1 cellular context compared by ENCODE assay signal in the genomic region with DNA sequence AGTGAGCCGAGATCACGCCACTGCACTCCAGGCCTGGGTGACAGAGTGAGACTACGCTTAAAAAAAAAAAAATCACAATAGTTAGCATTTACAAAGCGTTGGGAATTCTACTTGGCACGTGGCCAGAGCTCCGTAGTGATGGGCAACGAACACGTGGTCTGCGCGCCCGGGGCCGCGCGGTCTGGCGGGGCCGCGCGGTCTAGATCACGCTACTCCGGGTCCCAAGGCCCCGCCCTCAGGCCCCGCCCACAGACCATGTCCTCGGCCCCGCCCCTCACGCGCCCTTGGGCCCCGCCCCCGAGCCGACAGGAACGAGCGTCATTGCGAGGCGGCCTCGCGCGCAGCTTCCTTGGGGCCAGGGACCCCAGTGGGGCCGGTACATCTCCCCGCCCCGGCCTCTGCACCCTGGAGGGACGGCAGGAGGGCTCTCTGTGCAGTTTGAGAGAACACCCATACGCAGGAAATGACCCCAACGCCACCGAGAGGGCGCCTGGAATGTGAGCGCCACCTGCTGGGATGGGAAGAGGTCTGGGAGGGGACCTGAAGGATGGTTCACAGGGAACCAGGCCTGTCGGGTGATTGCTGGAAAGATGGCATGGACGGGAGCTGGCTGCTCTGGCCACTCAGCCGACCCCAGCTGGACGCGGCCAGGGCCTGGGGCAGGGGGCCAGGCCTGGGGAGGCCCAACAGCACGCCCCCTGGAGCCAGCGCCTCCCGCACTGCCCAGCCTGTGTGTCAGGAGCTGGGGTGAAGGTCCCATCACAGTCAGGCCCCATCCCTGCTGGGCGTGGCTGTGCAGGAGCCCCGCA.
TF ChIP-seq lines count a peak whose summit lies in the region.

No MANE protein-coding gene starts in this region.

TF ChIP-seq in K562, 482 proteins besides CTCF, POLR2A, EP300 and RAD21 (continued from another document and continues in another):
- TF ChIP-seq, protein P1, sequence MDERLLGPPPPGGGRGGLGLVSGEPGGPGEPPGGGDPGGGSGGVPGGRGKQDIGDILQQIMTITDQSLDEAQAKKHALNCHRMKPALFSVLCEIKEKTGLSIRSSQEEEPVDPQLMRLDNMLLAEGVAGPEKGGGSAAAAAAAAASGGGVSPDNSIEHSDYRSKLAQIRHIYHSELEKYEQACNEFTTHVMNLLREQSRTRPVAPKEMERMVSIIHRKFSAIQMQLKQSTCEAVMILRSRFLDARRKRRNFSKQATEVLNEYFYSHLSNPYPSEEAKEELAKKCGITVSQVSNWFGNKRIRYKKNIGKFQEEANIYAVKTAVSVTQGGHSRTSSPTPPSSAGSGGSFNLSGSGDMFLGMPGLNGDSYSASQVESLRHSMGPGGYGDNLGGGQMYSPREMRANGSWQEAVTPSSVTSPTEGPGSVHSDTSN (CRISPR knock-in tag; IDR thresholded peaks at IDR 0.05; ENCODE audit: low read depth) = no peak
- TF ChIP-seq, protein P1 (tag; conservative IDR thresholded peaks at IDR 0.05; ENCODE audit: low read depth) = no peak
- TF ChIP-seq FOXK2 (conservative IDR thresholded peaks at IDR 0.05 in 1 of 2, IDR thresholded peaks at IDR 0.05 in 1 of 2; ENCODE audit: low read depth in 2 of 2) = no peak; a peak in 1 of 4 replicates
- peak; percentile 21 to 73; a peak in 2 of 4 replicates for TF ChIP-seq SIN3A (IDR thresholded peaks at IDR 0.05; ENCODE audit: borderline replicate concordance in 2 of 2, control insufficient read depth in 1 of 2, low read depth in 2 of 2, low read length in 2 of 2)
- TF ChIP-seq ZNF146 (CRISPR knock-in tag; IDR thresholded peaks at IDR 0.05; ENCODE audit: unreplicated experiment) = no peak
- TF ChIP-seq, protein P2, sequence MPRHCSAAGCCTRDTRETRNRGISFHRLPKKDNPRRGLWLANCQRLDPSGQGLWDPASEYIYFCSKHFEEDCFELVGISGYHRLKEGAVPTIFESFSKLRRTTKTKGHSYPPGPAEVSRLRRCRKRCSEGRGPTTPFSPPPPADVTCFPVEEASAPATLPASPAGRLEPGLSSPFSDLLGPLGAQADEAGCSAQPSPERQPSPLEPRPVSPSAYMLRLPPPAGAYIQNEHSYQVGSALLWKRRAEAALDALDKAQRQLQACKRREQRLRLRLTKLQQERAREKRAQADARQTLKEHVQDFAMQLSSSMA (CRISPR knock-in tag; IDR thresholded peaks at IDR 0.05) = peak; percentile 36; the same call in 1 of the 2 replicates
- TF ChIP-seq TAF9B (IDR thresholded peaks at IDR 0.05; ENCODE audit: partially characterized antibody) = no peak
- TF ChIP-seq HDAC3 (IDR thresholded peaks at IDR 0.05; ENCODE audit: borderline replicate concordance, partially characterized antibody) = no peak
- TF ChIP-seq XRCC4 (IDR thresholded peaks at IDR 0.05; ENCODE audit: extremely low read depth, insufficient read depth, insufficient read length) = no peak
- no peak for TF ChIP-seq BCOR (IDR thresholded peaks at IDR 0.05)
- TF ChIP-seq ADNP (tag; IDR thresholded peaks at IDR 0.05) = no peak
- no peak for TF ChIP-seq ZSCAN29 (IDR thresholded peaks at IDR 0.05)
- TF ChIP-seq MTA1 (IDR thresholded peaks at IDR 0.05; ENCODE audit: borderline replicate concordance) = no peak
- no peak for TF ChIP-seq ZNF23 (CRISPR knock-in tag; IDR thresholded peaks at IDR 0.05)
- TF ChIP-seq ARID2 (IDR thresholded peaks at IDR 0.05) = no peak
- TF ChIP-seq ZNF431 (CRISPR knock-in tag; IDR thresholded peaks at IDR 0.05) = no peak; the same call in 1 of the 2 replicates
- 0 out of 2 replicates have a peak, but pooled peaks have one; percentile 7 for TF ChIP-seq SOX6 (IDR thresholded peaks at IDR 0.05)
- TF ChIP-seq POLR3G (IDR thresholded peaks at IDR 0.05; ENCODE audit: extremely low read depth, insufficient read length, insufficient replicate concordance) = no peak
- TF ChIP-seq KDM2B (CRISPR knock-in tag; IDR thresholded peaks at IDR 0.05) = no peak
- peak; percentile 87 for TF ChIP-seq L3MBTL2 (IDR thresholded peaks at IDR 0.05)
- TF ChIP-seq, protein P3, sequence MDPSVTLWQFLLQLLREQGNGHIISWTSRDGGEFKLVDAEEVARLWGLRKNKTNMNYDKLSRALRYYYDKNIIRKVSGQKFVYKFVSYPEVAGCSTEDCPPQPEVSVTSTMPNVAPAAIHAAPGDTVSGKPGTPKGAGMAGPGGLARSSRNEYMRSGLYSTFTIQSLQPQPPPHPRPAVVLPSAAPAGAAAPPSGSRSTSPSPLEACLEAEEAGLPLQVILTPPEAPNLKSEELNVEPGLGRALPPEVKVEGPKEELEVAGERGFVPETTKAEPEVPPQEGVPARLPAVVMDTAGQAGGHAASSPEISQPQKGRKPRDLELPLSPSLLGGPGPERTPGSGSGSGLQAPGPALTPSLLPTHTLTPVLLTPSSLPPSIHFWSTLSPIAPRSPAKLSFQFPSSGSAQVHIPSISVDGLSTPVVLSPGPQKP (CRISPR knock-in tag; IDR thresholded peaks at IDR 0.05) = no peak
- TF ChIP-seq, protein P4, sequence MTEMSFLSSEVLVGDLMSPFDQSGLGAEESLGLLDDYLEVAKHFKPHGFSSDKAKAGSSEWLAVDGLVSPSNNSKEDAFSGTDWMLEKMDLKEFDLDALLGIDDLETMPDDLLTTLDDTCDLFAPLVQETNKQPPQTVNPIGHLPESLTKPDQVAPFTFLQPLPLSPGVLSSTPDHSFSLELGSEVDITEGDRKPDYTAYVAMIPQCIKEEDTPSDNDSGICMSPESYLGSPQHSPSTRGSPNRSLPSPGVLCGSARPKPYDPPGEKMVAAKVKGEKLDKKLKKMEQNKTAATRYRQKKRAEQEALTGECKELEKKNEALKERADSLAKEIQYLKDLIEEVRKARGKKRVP (CRISPR knock-in tag; IDR thresholded peaks at IDR 0.05) = no peak
- TF ChIP-seq ZKSCAN3 (CRISPR knock-in tag; IDR thresholded peaks at IDR 0.05) = no peak
- no peak for TF ChIP-seq ASH1L (IDR thresholded peaks at IDR 0.05; ENCODE audit: borderline replicate concordance, low read depth, partially characterized antibody)
- peak; percentile 84; the same call in 1 of the 2 replicates for TF ChIP-seq ZBTB7A (IDR thresholded peaks at IDR 0.05; ENCODE audit: borderline replicate concordance, control insufficient read depth, low read depth, low read length)
- peak; percentile 76 to 80 for TF ChIP-seq NRF1 (conservative IDR thresholded peaks at IDR 0.05 in 1 of 2, IDR thresholded peaks at IDR 0.05 in 1 of 2)
- TF ChIP-seq, protein P5, sequence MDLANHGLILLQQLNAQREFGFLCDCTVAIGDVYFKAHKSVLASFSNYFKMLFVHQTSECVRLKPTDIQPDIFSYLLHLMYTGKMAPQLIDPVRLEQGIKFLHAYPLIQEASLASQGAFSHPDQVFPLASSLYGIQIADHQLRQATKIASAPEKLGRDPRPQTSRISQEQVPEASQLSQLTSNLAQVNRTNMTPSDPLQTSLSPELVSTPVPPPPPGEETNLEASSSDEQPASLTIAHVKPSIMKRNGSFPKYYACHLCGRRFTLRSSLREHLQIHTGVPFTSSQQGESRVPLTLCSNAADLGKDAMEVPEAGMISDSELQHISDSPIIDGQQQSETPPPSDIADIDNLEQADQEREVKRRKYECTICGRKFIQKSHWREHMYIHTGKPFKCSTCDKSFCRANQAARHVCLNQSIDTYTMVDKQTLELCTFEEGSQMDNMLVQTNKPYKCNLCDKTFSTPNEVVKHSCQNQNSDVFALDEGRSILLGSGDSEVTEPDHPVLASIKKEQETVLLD (IDR thresholded peaks at IDR 0.05) = no peak; the same call in 1 of the 2 replicates
- TF ChIP-seq, protein P6, sequence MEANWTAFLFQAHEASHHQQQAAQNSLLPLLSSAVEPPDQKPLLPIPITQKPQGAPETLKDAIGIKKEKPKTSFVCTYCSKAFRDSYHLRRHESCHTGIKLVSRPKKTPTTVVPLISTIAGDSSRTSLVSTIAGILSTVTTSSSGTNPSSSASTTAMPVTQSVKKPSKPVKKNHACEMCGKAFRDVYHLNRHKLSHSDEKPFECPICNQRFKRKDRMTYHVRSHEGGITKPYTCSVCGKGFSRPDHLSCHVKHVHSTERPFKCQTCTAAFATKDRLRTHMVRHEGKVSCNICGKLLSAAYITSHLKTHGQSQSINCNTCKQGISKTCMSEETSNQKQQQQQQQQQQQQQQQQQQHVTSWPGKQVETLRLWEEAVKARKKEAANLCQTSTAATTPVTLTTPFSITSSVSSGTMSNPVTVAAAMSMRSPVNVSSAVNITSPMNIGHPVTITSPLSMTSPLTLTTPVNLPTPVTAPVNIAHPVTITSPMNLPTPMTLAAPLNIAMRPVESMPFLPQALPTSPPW (CRISPR knock-in tag; IDR thresholded peaks at IDR 0.05) = peak; percentile 70
- TF ChIP-seq, protein P7, sequence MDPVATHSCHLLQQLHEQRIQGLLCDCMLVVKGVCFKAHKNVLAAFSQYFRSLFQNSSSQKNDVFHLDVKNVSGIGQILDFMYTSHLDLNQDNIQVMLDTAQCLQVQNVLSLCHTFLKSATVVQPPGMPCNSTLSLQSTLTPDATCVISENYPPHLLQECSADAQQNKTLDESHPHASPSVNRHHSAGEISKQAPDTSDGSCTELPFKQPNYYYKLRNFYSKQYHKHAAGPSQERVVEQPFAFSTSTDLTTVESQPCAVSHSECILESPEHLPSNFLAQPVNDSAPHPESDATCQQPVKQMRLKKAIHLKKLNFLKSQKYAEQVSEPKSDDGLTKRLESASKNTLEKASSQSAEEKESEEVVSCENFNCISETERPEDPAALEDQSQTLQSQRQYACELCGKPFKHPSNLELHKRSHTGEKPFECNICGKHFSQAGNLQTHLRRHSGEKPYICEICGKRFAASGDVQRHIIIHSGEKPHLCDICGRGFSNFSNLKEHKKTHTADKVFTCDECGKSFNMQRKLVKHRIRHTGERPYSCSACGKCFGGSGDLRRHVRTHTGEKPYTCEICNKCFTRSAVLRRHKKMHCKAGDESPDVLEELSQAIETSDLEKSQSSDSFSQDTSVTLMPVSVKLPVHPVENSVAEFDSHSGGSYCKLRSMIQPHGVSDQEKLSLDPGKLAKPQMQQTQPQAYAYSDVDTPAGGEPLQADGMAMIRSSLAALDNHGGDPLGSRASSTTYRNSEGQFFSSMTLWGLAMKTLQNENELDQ (CRISPR knock-in tag; IDR thresholded peaks at IDR 0.05; ENCODE audit: borderline replicate concordance) = peak; percentile 82; the same call in 1 of the 2 replicates
- TF ChIP-seq CBFA2T2 (conservative IDR thresholded peaks at IDR 0.05) = 0 out of 2 replicates have a peak, but pooled peaks have one; percentile 7
- TF ChIP-seq ZNF134 (CRISPR knock-in tag; conservative IDR thresholded peaks at IDR 0.05) = no peak
- TF ChIP-seq, protein P8, sequence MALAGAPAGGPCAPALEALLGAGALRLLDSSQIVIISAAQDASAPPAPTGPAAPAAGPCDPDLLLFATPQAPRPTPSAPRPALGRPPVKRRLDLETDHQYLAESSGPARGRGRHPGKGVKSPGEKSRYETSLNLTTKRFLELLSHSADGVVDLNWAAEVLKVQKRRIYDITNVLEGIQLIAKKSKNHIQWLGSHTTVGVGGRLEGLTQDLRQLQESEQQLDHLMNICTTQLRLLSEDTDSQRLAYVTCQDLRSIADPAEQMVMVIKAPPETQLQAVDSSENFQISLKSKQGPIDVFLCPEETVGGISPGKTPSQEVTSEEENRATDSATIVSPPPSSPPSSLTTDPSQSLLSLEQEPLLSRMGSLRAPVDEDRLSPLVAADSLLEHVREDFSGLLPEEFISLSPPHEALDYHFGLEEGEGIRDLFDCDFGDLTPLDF (CRISPR knock-in tag; IDR thresholded peaks at IDR 0.05) = no peak
- no peak for TF ChIP-seq PCBP2 (IDR thresholded peaks at IDR 0.05; ENCODE audit: low read depth, low read length, poor library complexity, severe bottlenecking)
- TF ChIP-seq ZNF436 (CRISPR knock-in tag; IDR thresholded peaks at IDR 0.05) = no peak
- no peak for TF ChIP-seq ZNF561 (CRISPR knock-in tag; conservative IDR thresholded peaks at IDR 0.05)
- no peak for TF ChIP-seq PRMT5 (CRISPR knock-in tag; IDR thresholded peaks at IDR 0.05)
- TF ChIP-seq, protein P9, sequence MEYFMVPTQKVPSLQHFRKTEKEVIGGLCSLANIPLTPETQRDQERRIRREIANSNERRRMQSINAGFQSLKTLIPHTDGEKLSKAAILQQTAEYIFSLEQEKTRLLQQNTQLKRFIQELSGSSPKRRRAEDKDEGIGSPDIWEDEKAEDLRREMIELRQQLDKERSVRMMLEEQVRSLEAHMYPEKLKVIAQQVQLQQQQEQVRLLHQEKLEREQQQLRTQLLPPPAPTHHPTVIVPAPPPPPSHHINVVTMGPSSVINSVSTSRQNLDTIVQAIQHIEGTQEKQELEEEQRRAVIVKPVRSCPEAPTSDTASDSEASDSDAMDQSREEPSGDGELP (CRISPR knock-in tag; IDR thresholded peaks at IDR 0.05; ENCODE audit: borderline replicate concordance) = peak; percentile 88
- peak; percentile 23; the same call in 1 of the 2 replicates for TF ChIP-seq ETV5 (CRISPR knock-in tag; IDR thresholded peaks at IDR 0.05; ENCODE audit: low read depth)
- TF ChIP-seq, protein P10, sequence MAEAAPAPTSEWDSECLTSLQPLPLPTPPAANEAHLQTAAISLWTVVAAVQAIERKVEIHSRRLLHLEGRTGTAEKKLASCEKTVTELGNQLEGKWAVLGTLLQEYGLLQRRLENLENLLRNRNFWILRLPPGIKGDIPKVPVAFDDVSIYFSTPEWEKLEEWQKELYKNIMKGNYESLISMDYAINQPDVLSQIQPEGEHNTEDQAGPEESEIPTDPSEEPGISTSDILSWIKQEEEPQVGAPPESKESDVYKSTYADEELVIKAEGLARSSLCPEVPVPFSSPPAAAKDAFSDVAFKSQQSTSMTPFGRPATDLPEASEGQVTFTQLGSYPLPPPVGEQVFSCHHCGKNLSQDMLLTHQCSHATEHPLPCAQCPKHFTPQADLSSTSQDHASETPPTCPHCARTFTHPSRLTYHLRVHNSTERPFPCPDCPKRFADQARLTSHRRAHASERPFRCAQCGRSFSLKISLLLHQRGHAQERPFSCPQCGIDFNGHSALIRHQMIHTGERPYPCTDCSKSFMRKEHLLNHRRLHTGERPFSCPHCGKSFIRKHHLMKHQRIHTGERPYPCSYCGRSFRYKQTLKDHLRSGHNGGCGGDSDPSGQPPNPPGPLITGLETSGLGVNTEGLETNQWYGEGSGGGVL (CRISPR knock-in tag; IDR thresholded peaks at IDR 0.05) = no peak
- no peak for TF ChIP-seq SMARCC2 (IDR thresholded peaks at IDR 0.05; ENCODE audit: low read depth)
- TF ChIP-seq, protein P11, sequence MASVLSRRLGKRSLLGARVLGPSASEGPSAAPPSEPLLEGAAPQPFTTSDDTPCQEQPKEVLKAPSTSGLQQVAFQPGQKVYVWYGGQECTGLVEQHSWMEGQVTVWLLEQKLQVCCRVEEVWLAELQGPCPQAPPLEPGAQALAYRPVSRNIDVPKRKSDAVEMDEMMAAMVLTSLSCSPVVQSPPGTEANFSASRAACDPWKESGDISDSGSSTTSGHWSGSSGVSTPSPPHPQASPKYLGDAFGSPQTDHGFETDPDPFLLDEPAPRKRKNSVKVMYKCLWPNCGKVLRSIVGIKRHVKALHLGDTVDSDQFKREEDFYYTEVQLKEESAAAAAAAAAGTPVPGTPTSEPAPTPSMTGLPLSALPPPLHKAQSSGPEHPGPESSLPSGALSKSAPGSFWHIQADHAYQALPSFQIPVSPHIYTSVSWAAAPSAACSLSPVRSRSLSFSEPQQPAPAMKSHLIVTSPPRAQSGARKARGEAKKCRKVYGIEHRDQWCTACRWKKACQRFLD (CRISPR knock-in tag; IDR thresholded peaks at IDR 0.05) = peak; percentile 68; the same call in 1 of the 2 replicates
- TF ChIP-seq EZH2 (IDR thresholded peaks at IDR 0.05; ENCODE audit: borderline replicate concordance, low read depth, low read length) = no peak
- TF ChIP-seq SRSF3 (IDR thresholded peaks at IDR 0.05; ENCODE audit: insufficient read depth, low read length) = no peak
- TF ChIP-seq SIN3B (IDR thresholded peaks at IDR 0.05; ENCODE audit: low read depth) = peak; percentile 56; the same call in 1 of the 2 replicates
